Comparison of ENCODE assay signal across 21 cellular contexts in genomic region chr6:16258709-16259075, GRCh38. TPM values are rescaled to one million over a fixed set of nuclear protein-coding genes. Genes with fewer than 3 reads are reported as not detected.
DNase-seq lines count a peak whose midpoint lies in the region; ATAC-seq and TF ChIP-seq lines count a peak whose summit lies in the region.
"Had no signal": no experiment of that assay in that cellular context is flagged by ENCODE, and none has a peak within 500 bp of the region (broad histone marks: within the 10 kb centered on the region; RNA-seq: fewer than 3 reads in every experiment).

No MANE protein-coding gene starts in this region.

- H3K4me3 Mint-ChIP-seq in endodermal cell: no peak overlapping the region
- H3K4me3 Mint-ChIP-seq: activated CD4-positive, alpha-beta memory T cell treated with anti-CD3 and anti-CD28 coated beads for 36 hours; activated naive CD4-positive, alpha-beta T cell treated with anti-CD3 and anti-CD28 coated beads, Interleukin-2, amount 10 ng/mL, durations not matched to agents 7 days and 5 days; T-helper 1 cell treated with Interleukin-12 subunit alpha and Interleukin-12 subunit beta and Interleukin-4 antibody, amounts not matched to agents 30 μg/mL and 1 μg/mL, for 36 hours had no signal

- H3K9me3 ChIP-seq in HUES6 (ENCODE audit: control insufficient read depth, insufficient read depth, low read depth, low read length) (peaks cover 3% of the 10 kb centered on the region; the same call in 1 of the 2 replicates), endodermal cell (ENCODE audit: control insufficient read depth, low read length) (peaks cover 7% of the 10 kb centered on the region), gastrocnemius medialis (no peaks in the 10 kb centered on the region)

- H3K4ac ChIP-seq in mesendoderm (ENCODE audit: low read depth, low read length): no peak overlapping the region

- peak in 1 of 2 donors; percentile 48 for ATAC-seq in gastrocnemius medialis

- no peaks in the 10 kb centered on the region for H3K27me3 Mint-ChIP-seq in endodermal cell (ENCODE audit: insufficient read depth)
- H3K27me3 Mint-ChIP-seq: activated naive CD4-positive, alpha-beta T cell treated with anti-CD3 and anti-CD28 coated beads, Interleukin-2, amount 10 ng/mL, durations not matched to agents 7 days and 5 days had no signal

- H3K9ac ChIP-seq in HUES6 (ENCODE audit: low read length) (peak overlapping the region; percentile 56), endodermal cell (ENCODE audit: extremely low read depth, low read length, poor library complexity, severe bottlenecking) (no peak overlapping the region), mesendoderm (ENCODE audit: low read length) (peak overlapping the region; percentile 31)

- peaks cover 35% of the 10 kb centered on the region for H3K4me1 Mint-ChIP-seq in endodermal cell
- H3K4me1 Mint-ChIP-seq: activated naive CD4-positive, alpha-beta T cell treated with anti-CD3 and anti-CD28 coated beads, Interleukin-2, amount 10 ng/mL, durations not matched to agents 7 days and 5 days had no signal

- no peak overlapping the region for H4K5ac ChIP-seq in mesendoderm (ENCODE audit: low read length)

- H2BK15ac ChIP-seq in mesendoderm (replicated peaks; ENCODE audit: low read depth): no peak overlapping the region

- no peaks in the 10 kb centered on the region for H3K79me1 ChIP-seq in mesendoderm (ENCODE audit: low read length)

- no peak overlapping the region for H3K27ac ChIP-seq in HUES6 (ENCODE audit: low read depth, low read length)
- H3K27ac ChIP-seq in endodermal cell (ENCODE audit: low read depth, low read length): no peak overlapping the region
- H3K27ac ChIP-seq in mesendoderm (ENCODE audit: low read depth, low read length): peak overlapping the region; percentile 79
- peak overlapping the region; percentile 70 to 81 (median 76) for H3K27ac ChIP-seq in gastrocnemius medialis
- H3K27ac ChIP-seq: C4-2B had no signal

- H3K4me1 ChIP-seq in HUES6 (ENCODE audit: control insufficient read depth, insufficient read depth, low read length): peaks cover 12% of the 10 kb centered on the region
- H3K4me1 ChIP-seq in endodermal cell (ENCODE audit: control insufficient read depth, insufficient read depth, low read length): peaks cover 15% of the 10 kb centered on the region
- H3K4me1 ChIP-seq in mesendoderm (ENCODE audit: control insufficient read depth, low read depth, low read length): peaks cover 4% of the 10 kb centered on the region
- H3K4me1 ChIP-seq in gastrocnemius medialis: peaks cover 28 to 50% of the 10 kb centered on the region in 2 donors

- no peak for TF ChIP-seq POLR2A in gastrocnemius medialis (IDR thresholded peaks at IDR 0.05)

- H2AK5ac ChIP-seq in mesendoderm (ENCODE audit: low read length): peak overlapping the region; percentile 40

- H3K18ac ChIP-seq in mesendoderm (ENCODE audit: low read length): peak overlapping the region; percentile 66

- in situ Hi-C loops in gastrocnemius medialis (cut with MboI; ENCODE audit: low sequenced_read_pairs in 4 of 4) (no loop called here), GM13977 (cut with MboI; ENCODE audit: low pct_unique_long_range_greater_than_20kb, low sequenced_read_pairs, unreplicated experiment) (no loop called here)

- H3K4me2 ChIP-seq in mesendoderm (ENCODE audit: low read length): no peak overlapping the region

- H2BK120ac ChIP-seq in mesendoderm (ENCODE audit: low read depth, low read length): peak overlapping the region; percentile 82

- H3K23ac ChIP-seq in mesendoderm (ENCODE audit: low read length): no peak overlapping the region

- no peaks in the 10 kb centered on the region for H3K9me3 Mint-ChIP-seq in endodermal cell
- H3K9me3 Mint-ChIP-seq: activated CD4-positive, alpha-beta memory T cell treated with anti-CD3 and anti-CD28 coated beads for 36 hours; activated naive CD4-positive, alpha-beta T cell treated with anti-CD3 and anti-CD28 coated beads, Interleukin-2, amount 10 ng/mL, durations not matched to agents 7 days and 5 days; T-helper 1 cell treated with Interleukin-12 subunit alpha and Interleukin-12 subunit beta and Interleukin-4 antibody, amounts not matched to agents 30 μg/mL and 1 μg/mL, for 36 hours had no signal

- intact Hi-C loops in gastrocnemius medialis (cut with DNase I; ENCODE audit: low total_unique reads): loop anchor here (2.0 kb wide), 1 partner anchor 20 kb away; the partner anchor contains the start of gene GMPR

- no peaks in the 10 kb centered on the region for H3K79me2 ChIP-seq in mesendoderm (ENCODE audit: control insufficient read depth, insufficient read depth, low read length)

- peak overlapping the region; percentile 27; the same call in 1 of the 2 replicates for H3K4me3 ChIP-seq in HUES6 (ENCODE audit: low read depth, low read length)
- no peak overlapping the region for H3K4me3 ChIP-seq in endodermal cell (ENCODE audit: low read length)
- H3K4me3 ChIP-seq in mesendoderm (ENCODE audit: low read length): no peak overlapping the region
- no peak overlapping the region for H3K4me3 ChIP-seq in gastrocnemius medialis

- H3K27ac Mint-ChIP-seq in endodermal cell: peak overlapping the region; percentile 76
- H3K27ac Mint-ChIP-seq: activated CD4-positive, alpha-beta memory T cell treated with anti-CD3 and anti-CD28 coated beads for 36 hours; activated naive CD4-positive, alpha-beta T cell treated with anti-CD3 and anti-CD28 coated beads, Interleukin-2, amount 10 ng/mL, durations not matched to agents 7 days and 5 days; T-helper 1 cell treated with Interleukin-12 subunit alpha and Interleukin-12 subunit beta and Interleukin-4 antibody, amounts not matched to agents 30 μg/mL and 1 μg/mL, for 36 hours had no signal

- H3K36me3 ChIP-seq in HUES6 (ENCODE audit: control insufficient read depth, insufficient read depth, low read length) (peaks cover 5% of the 10 kb centered on the region; the same call in 1 of the 2 replicates), endodermal cell (ENCODE audit: control insufficient read depth, insufficient read depth, low read length) (peaks cover 16% of the 10 kb centered on the region), mesendoderm (ENCODE audit: control insufficient read depth, insufficient read depth, low read length) (no peaks in the 10 kb centered on the region), gastrocnemius medialis (peaks cover 0 to 18% of the 10 kb centered on the region in 2 donors)

- TF ChIP-seq CTCF in endodermal cell (conservative IDR thresholded peaks at IDR 0.05) (no peak), gastrocnemius medialis (IDR thresholded peaks at IDR 0.05 in 4 of 5, conservative IDR thresholded peaks at IDR 0.05 in 1 of 5) (no peak), GM13977 (IDR thresholded peaks at IDR 0.05; ENCODE audit: extremely low read depth, insufficient read depth, missing control alignments) (no peak)

- DNase-seq in endodermal cell: no peak
- DNase-seq in mesendoderm: peak; percentile 42
- DNase-seq in gastrocnemius medialis: no peak
- no peak for DNase-seq in islet precursor cell
- no peak for DNase-seq in GM13977 (ENCODE audit: low spot score)
- DNase-seq in SKM-1 (lab: John Stamatoyannopoulos, UW; ENCODE audit: unreplicated experiment): no peak
- DNase-seq in NCI-H524 (lab: John Stamatoyannopoulos, UW): no peak
- DNase-seq: activated CD4-positive, alpha-beta memory T cell treated with anti-CD3 and anti-CD28 coated beads for 36 hours; activated CD4-positive, CD25-positive, alpha-beta regulatory T cell treated with anti-CD3 and anti-CD28 coated beads, Interleukin-2, amount 50 U/mL, for 72 hours; activated CD8-positive, alpha-beta memory T cell treated with anti-CD3 and anti-CD28 coated beads, Interleukin-2, amount 50 U/mL, for 4 hours; activated naive CD4-positive, alpha-beta T cell treated with anti-CD3 and anti-CD28 coated beads, Interleukin-2, amount 10 ng/mL, durations not matched to agents 7 days and 5 days; DMS79 treated with DMSO at 0.1 percent for 48 hours; GF-D8; KBM-7; MM.1S; NCI-H1417; NCI-H2081; RPMI8226 had no signal

- H4K8ac ChIP-seq in mesendoderm (ENCODE audit: low read depth, low read length): no peak overlapping the region

- H2BK5ac ChIP-seq in mesendoderm (ENCODE audit: low read length): peak overlapping the region; percentile 56

- peak overlapping the region; percentile 86 for H3K56ac ChIP-seq in mesendoderm (ENCODE audit: low read length)

- 76% methylated on average over 4 to 6 of the region's 6 CpGs for WGBS in endodermal cell (ENCODE audit: insufficient coverage in 1 of 2, insufficient read length in 1 of 2), 2 experiments
- 100% methylated on average over 2 of the region's 6 CpGs for WGBS in mesendoderm (ENCODE audit: extremely low coverage, insufficient coverage, low lambda C conversion rate)

- H3K36me3 Mint-ChIP-seq in endodermal cell (ENCODE audit: low read depth): peaks cover 48% of the 10 kb centered on the region
- H3K36me3 Mint-ChIP-seq: activated CD4-positive, alpha-beta memory T cell treated with anti-CD3 and anti-CD28 coated beads for 36 hours; activated naive CD4-positive, alpha-beta T cell treated with anti-CD3 and anti-CD28 coated beads, Interleukin-2, amount 10 ng/mL, durations not matched to agents 7 days and 5 days had no signal

- H3K27me3 ChIP-seq in HUES6 (ENCODE audit: control insufficient read depth, insufficient read depth, low read length) (no peaks in the 10 kb centered on the region), endodermal cell (ENCODE audit: control insufficient read depth, insufficient read depth, low read length, poor library complexity, severe bottlenecking) (no peaks in the 10 kb centered on the region), mesendoderm (ENCODE audit: insufficient read depth, low read length, poor library complexity) (no peaks in the 10 kb centered on the region), gastrocnemius medialis (no peaks in the 10 kb centered on the region)

RNA-seq across cellular contexts. Expression of gene GMPR, which starts 20.3 kb away (rescaled TPM):
- total RNA-seq in endodermal cell (10 to 100 TPM in 1 of 2 donors, 1 to 10 TPM in 1; 4.9 to 20.7 TPM), gastrocnemius medialis (100 to 1,000 TPM; 109 to 266 (median 239) TPM)
- polyA plus RNA-seq in endodermal cell (2013, experiment 1 of 2): 6.1 TPM
- polyA plus RNA-seq in endodermal cell (2013, experiment 2 of 2): 6.0 TPM
- 19.3 TPM for polyA plus RNA-seq in mesendoderm (2013, experiment 1 of 2)
- polyA plus RNA-seq in mesendoderm (2013, experiment 2 of 2): 19.7 TPM

Comparison
In these comparisons a context has a peak if more than half of its experiments do, and no peak if none do; other contexts are left out.
1. H3K27ac ChIP-seq: peak in mesendoderm (single experiment) and gastrocnemius medialis (4 of 4); none in HUES6 (single experiment) and endodermal cell (single experiment).
2. RNA of gene GMPR, which starts 20.3 kb away (total RNA-seq): 109 to 266 TPM in gastrocnemius medialis; 4.9 to 20.7 TPM in endodermal cell; every median in the first group is over 4 times any median in the second.